11 cellular contexts compared by ENCODE assay signal in the genomic region with DNA sequence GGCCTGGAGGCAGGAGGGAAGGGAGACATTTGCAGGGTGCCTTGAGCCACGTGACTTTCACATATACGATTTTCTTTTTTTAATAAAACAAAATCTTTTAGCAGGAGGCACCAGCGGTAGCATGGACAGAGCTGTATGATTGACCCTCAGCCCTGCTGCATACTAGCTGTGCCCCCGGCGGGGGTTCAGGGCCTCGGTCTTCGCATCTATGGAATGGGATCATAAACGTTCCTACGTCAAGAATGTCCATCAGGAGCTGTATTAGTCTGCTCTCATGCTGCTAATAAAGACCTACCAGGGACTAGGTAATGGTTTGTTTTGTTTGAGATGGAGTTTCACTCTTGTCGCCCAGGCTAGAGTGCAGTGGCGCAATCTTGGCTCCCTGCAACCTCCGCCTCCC. TPM values are rescaled to one million over a fixed set of nuclear protein-coding genes. Genes with fewer than 3 reads are reported as not detected.
"Had no signal": no experiment of that assay in that cellular context is flagged by ENCODE, and none has a peak within 500 bp of the region (broad histone marks: within the 10 kb centered on the region; RNA-seq: fewer than 3 reads in every experiment).

No MANE protein-coding gene starts in this region.

- H3K4me3 Mint-ChIP-seq: HFFc6, IgD-negative memory B cell had no signal

- DNase-seq: H7, HFFc6, Kasumi-1, KG1 had no signal

- H3K4me1 ChIP-seq: HAP-1 had no signal

- H3K36me3 Mint-ChIP-seq: IgD-negative memory B cell had no signal

- H2AFZ ChIP-seq: GM23338 had no signal

- ATAC-seq: GM23338, HCT116 had no signal

- H3K27ac Mint-ChIP-seq: GM23338, HFFc6, IgD-negative memory B cell had no signal

- H3K4me3 ChIP-seq: GM23338, HAP-1 had no signal

- H3K27ac ChIP-seq: HL-60 had no signal

- H3K36me3 ChIP-seq: HAP-1 had no signal

- H3K4me2 ChIP-seq: GM23338 had no signal

RNA-seq across cellular contexts. Expression of gene SLC38A8, which starts 27.2 kb away (rescaled TPM):
- total RNA-seq: GM23338, H4, H7, HFFc6, HT1080 had no signal
- polyA plus RNA-seq: GM23338, IgD-negative memory B cell had no signal

RNA-seq across cellular contexts. Expression of gene NECAB2, which starts 47.4 kb away (rescaled TPM):
- total RNA-seq: HT1080 had no signal
- polyA plus RNA-seq: IgD-negative memory B cell had no signal
